8 cellular contexts compared by ENCODE assay signal in the genomic region with DNA sequence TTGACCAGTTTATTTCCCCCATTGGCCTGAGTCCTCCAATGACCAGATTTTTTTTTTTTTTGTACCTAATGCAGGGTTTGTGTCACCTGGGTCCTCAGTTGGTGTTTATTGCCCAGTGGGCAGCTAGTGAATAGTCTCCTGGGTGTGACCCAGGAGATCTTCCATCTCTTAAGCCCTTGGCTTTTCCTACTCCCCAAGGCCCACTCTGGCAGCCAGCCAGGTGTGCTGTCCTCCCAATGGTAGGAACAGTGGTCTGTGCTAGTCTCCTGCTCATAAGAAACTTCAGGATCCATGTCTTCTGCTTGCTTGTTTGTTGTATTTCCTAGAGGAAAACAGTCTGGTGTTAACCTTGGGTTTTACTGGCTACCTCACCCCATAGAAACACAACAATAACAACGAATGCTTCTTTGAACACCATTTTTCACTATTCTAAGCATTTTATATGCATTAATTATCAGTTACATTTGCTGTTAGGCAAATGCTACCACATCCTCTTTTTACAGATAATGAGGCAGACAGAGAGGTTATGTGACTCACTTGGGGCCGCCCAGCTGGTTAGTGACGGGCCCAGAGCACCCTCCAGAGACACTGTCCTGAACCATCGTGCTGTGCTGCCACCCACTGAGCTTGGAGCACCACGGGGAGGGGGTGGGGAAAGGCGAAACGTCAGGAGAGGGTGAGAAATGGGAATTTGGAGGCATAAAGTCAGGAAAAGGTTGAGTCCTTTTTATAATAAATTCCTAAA.
DNase-seq lines count a peak whose midpoint lies in the region; ATAC-seq and TF ChIP-seq lines count a peak whose summit lies in the region.

No MANE protein-coding gene starts in this region.

- H3K4me1 Mint-ChIP-seq in activated T-cell treated with anti-CD3 and anti-CD28 coated beads, Interleukin-2, amount 50 U/mL, for 4 hours (ENCODE audit: low read depth), result peaks cover 58% of the 10 kb centered on the region
- H3K4me1 Mint-ChIP-seq in natural killer cell treated with Interleukin-12 subunit alpha and Interleukin-12 subunit beta and Interleukin-15 and Interleukin-18, amount 100 ng/mL, for 72 hours (ENCODE audit: low read depth in 2 of 2), result peaks cover 47 to 71% of the 10 kb centered on the region in 2 donors

- peak overlapping the region; percentile 38 to 52 for H3K27ac Mint-ChIP-seq in natural killer cell treated with Interleukin-12 subunit alpha and Interleukin-12 subunit beta and Interleukin-15 and Interleukin-18, amount 100 ng/mL, for 72 hours

- H3K4me1 ChIP-seq in DND-41 (ENCODE audit: insufficient read depth, low read length), result peaks cover 78% of the 10 kb centered on the region

- no peak overlapping the region for H3K4me3 Mint-ChIP-seq in activated T-cell treated with anti-CD3 and anti-CD28 coated beads, Interleukin-2, amount 50 U/mL, for 4 hours
- H3K4me3 Mint-ChIP-seq in natural killer cell treated with Interleukin-12 subunit alpha and Interleukin-12 subunit beta and Interleukin-15 and Interleukin-18, amount 100 ng/mL, for 72 hours, result peak overlapping the region; percentile 42

- H3K4me2 ChIP-seq in DND-41 (ENCODE audit: insufficient read depth, low read length), result no peak overlapping the region

- H3K9me3 ChIP-seq in DND-41 (ENCODE audit: insufficient read depth, low read length, severe bottlenecking), result no peaks in the 10 kb centered on the region

- no peak overlapping the region for H3K9ac ChIP-seq in DND-41 (ENCODE audit: low read depth, low read length)

- no peak for TF ChIP-seq CTCF in DND-41 (IDR thresholded peaks at IDR 0.05; ENCODE audit: borderline replicate concordance, extremely low read depth, low read length, poor library complexity, severe bottlenecking)

- no peaks in the 10 kb centered on the region for H3K27me3 ChIP-seq in DND-41 (ENCODE audit: insufficient read depth, low read length, poor library complexity)

- H3K79me2 ChIP-seq in DND-41 (ENCODE audit: insufficient read depth, low read length), result peaks cover 100% of the 10 kb centered on the region

- ATAC-seq in DND-41 (ENCODE audit: insufficient read depth, low read depth), result peak; percentile 36; the same call in 1 of the 3 replicates
- peak; percentile 72 to 83 for ATAC-seq in activated T-cell treated with anti-CD3 and anti-CD28 coated beads, Interleukin-2, amount 50 U/mL, for 4 hours
- ATAC-seq in natural killer cell treated with Interleukin-12 subunit alpha and Interleukin-12 subunit beta and Interleukin-15 and Interleukin-18, amount 100 ng/mL, for 72 hours, result peak; percentile 71 to 76
- no peak for ATAC-seq in HG02759 (IDR thresholded peaks at IDR 0.05; ENCODE audit: unreplicated experiment)
- ATAC-seq in HG03571 (IDR thresholded peaks at IDR 0.05; ENCODE audit: unreplicated experiment), result no peak

- H3K9me3 Mint-ChIP-seq in activated T-cell treated with anti-CD3 and anti-CD28 coated beads, Interleukin-2, amount 50 U/mL, for 4 hours, result peaks cover 4% of the 10 kb centered on the region
- H3K9me3 Mint-ChIP-seq in natural killer cell treated with Interleukin-12 subunit alpha and Interleukin-12 subunit beta and Interleukin-15 and Interleukin-18, amount 100 ng/mL, for 72 hours, result no peaks in the 10 kb centered on the region

- no peaks in the 10 kb centered on the region for H3K27me3 Mint-ChIP-seq in activated T-cell treated with anti-CD3 and anti-CD28 coated beads, Interleukin-2, amount 50 U/mL, for 4 hours (ENCODE audit: low read depth)
- no peaks in the 10 kb centered on the region for H3K27me3 Mint-ChIP-seq in natural killer cell treated with Interleukin-12 subunit alpha and Interleukin-12 subunit beta and Interleukin-15 and Interleukin-18, amount 100 ng/mL, for 72 hours

- peaks cover 21% of the 10 kb centered on the region for H3K36me3 ChIP-seq in DND-41 (ENCODE audit: insufficient read depth, low read length)

- no peak overlapping the region for H2AFZ ChIP-seq in DND-41 (ENCODE audit: low read depth, low read length)

- peak overlapping the region; percentile 51 for H3K27ac ChIP-seq in DND-41 (ENCODE audit: low read length)

- H4K20me1 ChIP-seq in DND-41 (ENCODE audit: insufficient read depth, low read length), result peaks cover 88% of the 10 kb centered on the region

- H3K4me3 ChIP-seq in DND-41 (ENCODE audit: low read depth in 1 of 2, low read length in 2 of 2), result no peak overlapping the region

- H3K36me3 Mint-ChIP-seq in activated T-cell treated with anti-CD3 and anti-CD28 coated beads, Interleukin-2, amount 50 U/mL, for 4 hours (ENCODE audit: insufficient read depth), result no peaks in the 10 kb centered on the region
- H3K36me3 Mint-ChIP-seq in natural killer cell treated with Interleukin-12 subunit alpha and Interleukin-12 subunit beta and Interleukin-15 and Interleukin-18, amount 100 ng/mL, for 72 hours, result no peaks in the 10 kb centered on the region

- DNase-seq in DND-41 (peak; percentile 33), NOMO-1 (lab: John Stamatoyannopoulos, UW; ENCODE audit: unreplicated experiment in 2 of 2) (peak; percentile 60 to 83), NCI-H1694 (lab: John Stamatoyannopoulos, UW) (no peak), foreskin melanocyte (no peak)
- DNase-seq in activated T-cell treated with anti-CD3 and anti-CD28 coated beads, Interleukin-2, amount 50 U/mL, for 4 hours, result peak; percentile 52
- DNase-seq in natural killer cell treated with Interleukin-12 subunit alpha and Interleukin-12 subunit beta and Interleukin-15 and Interleukin-18, amount 100 ng/mL, for 72 hours (ENCODE audit: low spot score), result peak; percentile 71

Comparison
In these comparisons a context has a peak if more than half of its experiments do, and no peak if none do; other contexts are left out.
1. ATAC-seq: peak in DND-41 (single experiment), activated T-cell treated with anti-CD3 and anti-CD28 coated beads, Interleukin-2, amount 50 U/mL, for 4 hours (2 of 2) and natural killer cell treated with Interleukin-12 subunit alpha and Interleukin-12 subunit beta and Interleukin-15 and Interleukin-18, amount 100 ng/mL, for 72 hours (2 of 2); none in HG02759 (single experiment) and HG03571 (single experiment).
2. DNase-seq: peak in DND-41 (single experiment), NOMO-1 (2 of 2), activated T-cell treated with anti-CD3 and anti-CD28 coated beads, Interleukin-2, amount 50 U/mL, for 4 hours (single experiment) and natural killer cell treated with Interleukin-12 subunit alpha and Interleukin-12 subunit beta and Interleukin-15 and Interleukin-18, amount 100 ng/mL, for 72 hours (single experiment); none in NCI-H1694 (single experiment) and foreskin melanocyte (single experiment).